11 cellular contexts compared by ENCODE assay signal in the genomic region with DNA sequence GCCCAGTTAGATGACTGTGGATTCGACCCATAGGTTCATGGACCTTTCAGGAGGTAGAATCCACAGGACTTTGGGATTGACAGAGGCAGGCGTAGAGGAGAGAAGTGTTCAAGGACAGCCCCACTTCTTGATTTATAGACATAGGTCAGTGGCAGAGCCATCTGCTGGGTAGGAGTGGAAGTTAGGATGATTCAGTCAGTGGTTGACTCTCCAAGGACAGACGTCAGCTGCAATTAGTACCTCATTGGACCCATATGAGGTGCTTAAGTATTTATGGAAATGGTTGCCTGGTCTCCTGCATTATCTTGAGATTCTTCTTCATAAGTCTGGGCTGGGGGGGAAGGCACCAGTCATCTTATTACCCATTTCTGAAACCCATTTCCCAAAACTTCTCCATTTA.
DNase-seq lines count a peak whose midpoint lies in the region; ATAC-seq and TF ChIP-seq lines count a peak whose summit lies in the region.
"Had no signal": no experiment of that assay in that cellular context is flagged by ENCODE, and none has a peak within 500 bp of the region (broad histone marks: within the 10 kb centered on the region; RNA-seq: fewer than 3 reads in every experiment).

No MANE protein-coding gene starts in this region.

- H3K27me3 ChIP-seq in hepatocyte (no peaks in the 10 kb centered on the region), suprapubic skin (no peaks in the 10 kb centered on the region)

- H3K4me3 ChIP-seq in hepatocyte (no peak overlapping the region), suprapubic skin (no peak overlapping the region)

- ATAC-seq in HG03571 (IDR thresholded peaks at IDR 0.05; ENCODE audit: unreplicated experiment) (no peak), HG03520 (IDR thresholded peaks at IDR 0.05; ENCODE audit: unreplicated experiment) (no peak)
- ATAC-seq: CD8-positive, alpha-beta T cell had no signal

- in situ Hi-C loops in ACHN (cut with HindIII; ENCODE audit: low pct_ligation_motif_present, low pct_unique_long_range_greater_than_20kb, low sequenced_read_pairs), result no loop called here
- in situ Hi-C loops in SK-MEL-5 (cut with HindIII; ENCODE audit: low pct_unique_long_range_greater_than_20kb, low sequenced_read_pairs), result no loop called here

- no peak overlapping the region for H2AFZ ChIP-seq in hepatocyte

- TF ChIP-seq EP300 in suprapubic skin (IDR thresholded peaks at IDR 0.05), result no peak

- H3K4me1 Mint-ChIP-seq in HFFc6 (ENCODE audit: low read depth), result peaks cover 19% of the 10 kb centered on the region

- no peaks in the 10 kb centered on the region for H3K79me2 ChIP-seq in hepatocyte

- TF ChIP-seq CTCF in HFFc6 (IDR thresholded peaks at IDR 0.05) (peak; percentile 26; the same call in 1 of the 2 replicates), hepatocyte (IDR thresholded peaks at IDR 0.05; ENCODE audit: poor library complexity) (peak; percentile 18), suprapubic skin (IDR thresholded peaks at IDR 0.05) (no peak)

- no peak overlapping the region for H3K4me2 ChIP-seq in hepatocyte

- no peaks in the 10 kb centered on the region for H3K9me3 ChIP-seq in hepatocyte (ENCODE audit: low read depth)
- no peaks in the 10 kb centered on the region for H3K9me3 ChIP-seq in suprapubic skin

- peaks cover 14% of the 10 kb centered on the region for H3K9me3 Mint-ChIP-seq in HFFc6
- H3K9me3 Mint-ChIP-seq: CD8-positive, alpha-beta T cell had no signal

- DNase-seq in ACHN, result peak; percentile 4
- peak; percentile 28 for DNase-seq in HFFc6
- DNase-seq in SK-MEL-5 (ENCODE audit: low read depth, low spot score), result peak; percentile 27
- peak; percentile 23 for DNase-seq in hepatocyte (ENCODE audit: low spot score)
- DNase-seq in suprapubic skin (ENCODE audit: low spot score in 2 of 2), result no peak
- DNase-seq in NCI-H226, result no peak
- DNase-seq: CD8-positive, alpha-beta T cell; IMR-90 had no signal

- H3K27ac ChIP-seq in hepatocyte, result peak overlapping the region; percentile 45
- H3K27ac ChIP-seq in suprapubic skin, result no peak overlapping the region

- H3K36me3 ChIP-seq in hepatocyte (replicated peaks; ENCODE audit: insufficient read depth, low read depth) (no peaks in the 10 kb centered on the region), suprapubic skin (peaks cover 6% of the 10 kb centered on the region)

- peaks cover 8% of the 10 kb centered on the region for H3K4me1 ChIP-seq in hepatocyte (ENCODE audit: insufficient read depth)
- H3K4me1 ChIP-seq in suprapubic skin, result no peaks in the 10 kb centered on the region

- TF ChIP-seq POLR2A in suprapubic skin (IDR thresholded peaks at IDR 0.05), result no peak

- peaks cover 15% of the 10 kb centered on the region for H3K27me3 Mint-ChIP-seq in HFFc6 (ENCODE audit: insufficient read depth)

- H3K36me3 Mint-ChIP-seq in HFFc6 (ENCODE audit: low read depth), result no peaks in the 10 kb centered on the region
- H3K36me3 Mint-ChIP-seq: CD8-positive, alpha-beta T cell; natural killer cell treated with Interleukin-12 subunit alpha and Interleukin-12 subunit beta and Interleukin-15 and Interleukin-18, amount 100 ng/mL, for 72 hours had no signal

- 71% methylated on average over 3 of the region's 3 CpGs for WGBS in hepatocyte (ENCODE audit: low lambda C conversion rate, missing lambda C conversion rate)
- 65% methylated on average over 3 of the region's 3 CpGs for WGBS in suprapubic skin

- no peak overlapping the region for H3K4me3 Mint-ChIP-seq in HFFc6
- H3K4me3 Mint-ChIP-seq: CD8-positive, alpha-beta T cell; natural killer cell treated with Interleukin-12 subunit alpha and Interleukin-12 subunit beta and Interleukin-15 and Interleukin-18, amount 100 ng/mL, for 72 hours had no signal

- H3K27ac Mint-ChIP-seq in HFFc6, result no peak overlapping the region
- H3K27ac Mint-ChIP-seq: CD8-positive, alpha-beta T cell; natural killer cell treated with Interleukin-12 subunit alpha and Interleukin-12 subunit beta and Interleukin-15 and Interleukin-18, amount 100 ng/mL, for 72 hours had no signal

- no peaks in the 10 kb centered on the region for H3K9me2 ChIP-seq in hepatocyte (replicated peaks; ENCODE audit: insufficient read depth)

- no peaks in the 10 kb centered on the region for H4K20me1 ChIP-seq in hepatocyte (ENCODE audit: insufficient read depth, poor library complexity, severe bottlenecking)

Comparison
In these comparisons a context has a peak if more than half of its experiments do, and no peak if none do; other contexts are left out.
1. DNase-seq: peak in ACHN (single experiment), HFFc6 (single experiment), SK-MEL-5 (single experiment) and hepatocyte (single experiment); none in suprapubic skin (0 of 2) and NCI-H226 (single experiment).
2. CTCF ChIP-seq: peak in HFFc6 (single experiment) and hepatocyte (single experiment); none in suprapubic skin (0 of 2).